Comparison of ENCODE assay signal across 8 cellular contexts in genomic region chr19:7500811-7501450, GRCh38. TPM values are rescaled to one million over a fixed set of nuclear protein-coding genes. Genes with fewer than 3 reads are reported as not detected.
DNase-seq lines count a peak whose midpoint lies in the region; ATAC-seq, FAIRE-seq and TF ChIP-seq lines count a peak whose summit lies in the region.

No MANE protein-coding gene starts in this region.

- no peak overlapping the region for H3K9ac ChIP-seq in keratinocyte (ENCODE audit: control insufficient read depth, extremely low read depth, insufficient read depth, low read length)

- H4K20me1 ChIP-seq in keratinocyte (ENCODE audit: control insufficient read depth, extremely low read depth, insufficient read depth, low read length): no peaks in the 10 kb centered on the region

- H3K27me3 ChIP-seq in SJSA1 (replicated peaks): peaks cover 39% of the 10 kb centered on the region
- peaks cover 10% of the 10 kb centered on the region for H3K27me3 ChIP-seq in keratinocyte (ENCODE audit: control insufficient read depth, extremely low read depth, insufficient read depth, low read length)

- no peaks in the 10 kb centered on the region for H3K36me3 Mint-ChIP-seq in brain

- H3K27ac ChIP-seq in SJSA1 (no peak overlapping the region), keratinocyte (ENCODE audit: control insufficient read depth, insufficient read depth, low read length) (no peak overlapping the region)

- peak overlapping the region; percentile 35 for H3K4me2 ChIP-seq in keratinocyte (ENCODE audit: control insufficient read depth, extremely low read depth, insufficient read depth, low read depth, low read length)

- H3K36me3 ChIP-seq in SJSA1: no peaks in the 10 kb centered on the region
- H3K36me3 ChIP-seq in keratinocyte (ENCODE audit: control insufficient read depth in 2 of 2, extremely low read depth in 1 of 2, insufficient read depth in 2 of 2, low read length in 2 of 2): no peaks in the 10 kb centered on the region

- H3K4me3 Mint-ChIP-seq in brain: peak overlapping the region; percentile 73 to 79 (median 79)

- no peaks in the 10 kb centered on the region for H3K9me1 ChIP-seq in keratinocyte (ENCODE audit: control insufficient read depth, extremely low read depth, insufficient read depth, low read length)

- peak overlapping the region in 3 of 5 experiments; percentile 71 to 78 (median 72) for H3K27ac Mint-ChIP-seq in brain

- peaks cover 11% of the 10 kb centered on the region for H3K4me1 Mint-ChIP-seq in brain

- H3K27me3 Mint-ChIP-seq in brain: peaks cover 8% of the 10 kb centered on the region

- H3K4me3 ChIP-seq in SJSA1 (peak overlapping the region; percentile 12; the same call in 1 of the 2 replicates), keratinocyte (ENCODE audit: control insufficient read depth in 2 of 3, extremely low read depth in 1 of 3, insufficient read depth in 2 of 3, low read depth in 1 of 3, low read length in 3 of 3) (peak overlapping the region in 2 of 3 experiments; percentile 7 to 28)

- H3K4me1 ChIP-seq in SJSA1 (replicated peaks): peaks cover 7% of the 10 kb centered on the region
- peaks cover 2% of the 10 kb centered on the region for H3K4me1 ChIP-seq in keratinocyte (ENCODE audit: control insufficient read depth, extremely low read depth, insufficient read depth, low read length)

- peaks cover 0 to 3% (median 0%) of the 10 kb centered on the region in 5 experiments for H3K9me3 Mint-ChIP-seq in brain

- H3K79me2 ChIP-seq in keratinocyte (ENCODE audit: control insufficient read depth, insufficient read depth, low read length): no peaks in the 10 kb centered on the region

- H3K9me3 ChIP-seq in SJSA1 (replicated peaks) (peaks cover 6% of the 10 kb centered on the region; the same call in 1 of the 2 replicates), keratinocyte (ENCODE audit: control insufficient read depth, low read depth, low read length) (no peaks in the 10 kb centered on the region)

- peak in 13 of 14 donors; percentile 11 to 84 (median 44) for DNase-seq in C1 segment of cervical spinal cord (lab: John Stamatoyannopoulos, UW)
- peak; percentile 65 for DNase-seq in KBM-7
- no peak for DNase-seq in SJSA1 (ENCODE audit: low read depth in 1 of 2, low spot score in 2 of 2)
- DNase-seq in keratinocyte (ENCODE audit: low read depth, low spot score): no peak
- DNase-seq in stimulated activated CD4-positive, alpha-beta T cell treated with anti-CD3 and anti-CD28 coated beads, Interleukin-15, amount 100 ng/mL, for 48 hours (ENCODE audit: low read depth in 2 of 2): peak; percentile 40 to 64

- peak overlapping the region; percentile 37 for H2AFZ ChIP-seq in keratinocyte (ENCODE audit: control insufficient read depth, low read length)

- in situ Hi-C loops in KBM-7 (cut with MboI; ENCODE audit: low pct_unique_long_range_greater_than_20kb, low sequenced_read_pairs): no loop called here

- ATAC-seq in GM21447 (IDR thresholded peaks at IDR 0.05; ENCODE audit: unreplicated experiment) (no peak), HG02884 (IDR thresholded peaks at IDR 0.05; ENCODE audit: unreplicated experiment) (no peak)

- dilution Hi-C loops in keratinocyte (cut with MboI; ENCODE audit: extremely low pct_ligation_motif_present, low sequenced_read_pairs): no loop called here

- peak in 1 of 2 experiments; percentile 36 for TF ChIP-seq CTCF in brain (conservative IDR thresholded peaks at IDR 0.05)
- TF ChIP-seq CTCF in keratinocyte (optimal IDR thresholded peaks at IDR 0.05 in 1 of 3, IDR thresholded peaks at IDR 0.05 in 1 of 3, conservative IDR thresholded peaks at IDR 0.05 in 1 of 3; ENCODE audit: extremely low read depth in 1 of 3, insufficient read depth in 2 of 3, low read length in 3 of 3): no peak

- no peak for FAIRE-seq in keratinocyte (lab: Jason Lieb, UNC)

RNA-seq across cellular contexts. Expression of gene PEX11G, which starts 12.1 kb away (rescaled TPM):
- total RNA-seq in SJSA1 (2014; rRNA removed; shearing (Covaris generic)): 0.47 TPM in 1 of 2 replicates, not detected in the other
- polyA plus RNA-seq in brain (ENCODE audit: insufficient read depth, low read depth, low replicate concordance): 8.9 TPM
- polyA plus RNA-seq in keratinocyte: 1.1 to 2.7 TPM (median 1.3 TPM) in 3 replicates
- 0.46 TPM for polyA plus RNA-seq in keratinocyte (2011; ENCODE audit: low read depth)
- 0.75 and 2.6 TPM in 2 replicates for polyA plus RNA-seq in keratinocyte (2011; cell fraction: cytosol; rRNA removed)
- polyA plus RNA-seq in keratinocyte (2011; cell fraction: nucleus; rRNA removed): 1.0 and 1.9 TPM in 2 replicates
- 1.5 and 2.2 TPM in 2 replicates for polyA plus RNA-seq in keratinocyte (2012; ENCODE audit: low replicate concordance)
- 0.45 to 3.2 TPM (median 0.99 TPM) in 3 replicates for polyA minus RNA-seq in keratinocyte
- polyA minus RNA-seq in keratinocyte (2011; cell fraction: cytosol; rRNA and poly(A)+ RNA removed): 4.0 TPM
- 0.84 and 1.2 TPM in 2 replicates for polyA minus RNA-seq in keratinocyte (2011; cell fraction: nucleus; rRNA and poly(A)+ RNA removed)

RNA-seq across cellular contexts. Expression of gene ZNF358, which starts 15.0 kb away (rescaled TPM):
- total RNA-seq in SJSA1 (2014; rRNA removed; shearing (Covaris generic)): 31.4 and 33.7 TPM in 2 replicates
- polyA plus RNA-seq in brain (ENCODE audit: insufficient read depth, low read depth, low replicate concordance) (254 TPM), keratinocyte (8.5 to 15.9 TPM (median 10.0 TPM) in 3 replicates)
- polyA plus RNA-seq in keratinocyte (2011; ENCODE audit: low read depth): 0.91 TPM
- 9.9 and 18.9 TPM in 2 replicates for polyA plus RNA-seq in keratinocyte (2011; cell fraction: cytosol; rRNA removed)
- polyA plus RNA-seq in keratinocyte (2011; cell fraction: nucleus; rRNA removed): 5.9 and 7.7 TPM in 2 replicates
- 8.9 and 16.6 TPM in 2 replicates for polyA plus RNA-seq in keratinocyte (2012; ENCODE audit: low replicate concordance)
- 7.0 to 32.7 TPM (median 8.7 TPM) in 3 replicates for polyA minus RNA-seq in keratinocyte
- 29.5 TPM for polyA minus RNA-seq in keratinocyte (2011; cell fraction: cytosol; rRNA and poly(A)+ RNA removed)
- polyA minus RNA-seq in keratinocyte (2011; cell fraction: nucleus; rRNA and poly(A)+ RNA removed): 2.9 and 3.4 TPM in 2 replicates

RNA-seq across cellular contexts. Expression of gene MCOLN1, which starts 21.5 kb away (rescaled TPM):
- 2.9 and 5.5 TPM in 2 replicates for total RNA-seq in SJSA1 (2014; rRNA removed; shearing (Covaris generic))
- 39.2 TPM for polyA plus RNA-seq in brain (ENCODE audit: insufficient read depth, low read depth, low replicate concordance)
- polyA plus RNA-seq in keratinocyte: 14.0 to 36.0 TPM (median 15.5 TPM) in 3 replicates
- polyA plus RNA-seq in keratinocyte (2011; ENCODE audit: low read depth): 10.8 TPM
- polyA plus RNA-seq in keratinocyte (2011; cell fraction: cytosol; rRNA removed): 12.0 and 20.2 TPM in 2 replicates
- 41.1 and 43.9 TPM in 2 replicates for polyA plus RNA-seq in keratinocyte (2011; cell fraction: nucleus; rRNA removed)
- polyA plus RNA-seq in keratinocyte (2012; ENCODE audit: low replicate concordance): 11.9 and 14.5 TPM in 2 replicates
- polyA minus RNA-seq in keratinocyte: 32.7 to 52.6 TPM (median 51.8 TPM) in 3 replicates
- 29.5 TPM for polyA minus RNA-seq in keratinocyte (2011; cell fraction: cytosol; rRNA and poly(A)+ RNA removed)
- polyA minus RNA-seq in keratinocyte (2011; cell fraction: nucleus; rRNA and poly(A)+ RNA removed): 12.1 and 18.9 TPM in 2 replicates

RNA-seq across cellular contexts. Expression of gene PNPLA6, which starts 34.6 kb away (rescaled TPM):
- 41.6 and 47.5 TPM in 2 replicates for total RNA-seq in SJSA1 (2014; rRNA removed; shearing (Covaris generic))
- polyA plus RNA-seq in brain (ENCODE audit: insufficient read depth, low read depth, low replicate concordance): 104 TPM
- 22.4 to 40.0 TPM (median 33.1 TPM) in 3 replicates for polyA plus RNA-seq in keratinocyte
- polyA plus RNA-seq in keratinocyte (2011; ENCODE audit: low read depth): 48.9 TPM
- 14.2 and 33.3 TPM in 2 replicates for polyA plus RNA-seq in keratinocyte (2011; cell fraction: cytosol; rRNA removed)
- 103 and 119 TPM in 2 replicates for polyA plus RNA-seq in keratinocyte (2011; cell fraction: nucleus; rRNA removed)
- 51.8 and 72.6 TPM in 2 replicates for polyA plus RNA-seq in keratinocyte (2012; ENCODE audit: low replicate concordance)
- 44.1 to 127 TPM (median 58.7 TPM) in 3 replicates for polyA minus RNA-seq in keratinocyte
- 151 TPM for polyA minus RNA-seq in keratinocyte (2011; cell fraction: cytosol; rRNA and poly(A)+ RNA removed)
- 148 and 178 TPM in 2 replicates for polyA minus RNA-seq in keratinocyte (2011; cell fraction: nucleus; rRNA and poly(A)+ RNA removed)

Comparison
In these comparisons a context has a peak if more than half of its experiments do, and no peak if none do; other contexts are left out.
1. DNase-seq: peak in C1 segment of cervical spinal cord (13 of 14), KBM-7 (single experiment) and stimulated activated CD4-positive, alpha-beta T cell treated with anti-CD3 and anti-CD28 coated beads, Interleukin-15, amount 100 ng/mL, for 48 hours (2 of 2); none in SJSA1 (0 of 2) and keratinocyte (single experiment).
2. RNA of gene ZNF358, which starts 15.0 kb away (polyA plus RNA-seq): 254 TPM in brain (single experiment); 0.91 to 18.9 TPM in keratinocyte; every median in the first group is over 10 times any median in the second.